ENCODE assay signal across 15 cellular contexts in genomic region chr13:22589880-22590279, GRCh38.
A peak's percentile ranks its signal among the peaks of the same experiment; 100 is the strongest.
DNase-seq lines count a peak whose midpoint lies in the region; ATAC-seq and TF ChIP-seq lines count a peak whose summit lies in the region.
"Had no signal": no experiment of that assay in that cellular context is flagged by ENCODE, and none has a peak within 500 bp of the region (broad histone marks: within the 10 kb centered on the region; RNA-seq: fewer than 3 reads in every experiment).

No MANE protein-coding gene starts in this region.

- no peak for ATAC-seq in heart right ventricle
- no peak for ATAC-seq in GM18520 (IDR thresholded peaks at IDR 0.05; ENCODE audit: unreplicated experiment)
- ATAC-seq: CD8-positive, alpha-beta T cell; HepG2 had no signal

- no peak for TF ChIP-seq CTCF in cardiac muscle cell (IDR thresholded peaks at IDR 0.05; ENCODE audit: low read depth, low read length)
- no peak for TF ChIP-seq CTCF in heart right ventricle (IDR thresholded peaks at IDR 0.05)

- H3K9me3 ChIP-seq in cardiac muscle cell (ENCODE audit: low read depth) = no peaks in the 10 kb centered on the region
- H3K9me3 ChIP-seq in heart right ventricle = peaks cover 0 to 13% (median 2%) of the 10 kb centered on the region in 11 donors

- no peaks in the 10 kb centered on the region for H3K27me3 ChIP-seq in cardiac muscle cell
- H3K27me3 ChIP-seq in heart right ventricle = no peaks in the 10 kb centered on the region
- H3K27me3 ChIP-seq: BLaER1 treated with 17β-estradiol and CSF1 and Interleukin-3, amounts not matched to agents 10 nM and 100 nM had no signal

- H3K36me3 ChIP-seq in cardiac muscle cell = no peaks in the 10 kb centered on the region
- no peaks in the 10 kb centered on the region for H3K36me3 ChIP-seq in heart right ventricle
- H3K36me3 ChIP-seq: BLaER1 treated with 17β-estradiol and CSF1 and Interleukin-3, amounts not matched to agents 10 nM and 100 nM had no signal

- intact Hi-C loops in heart right ventricle (cut with DNase I) = no loop called here

- DNase-seq in cardiac muscle cell (ENCODE audit: low read depth in 1 of 2, low spot score in 1 of 2) = peak in 1 of 2 donors; percentile 6
- DNase-seq in heart right ventricle = no peak
- peak; percentile 91 for DNase-seq in SK-N-DZ (ENCODE audit: low spot score)
- peak; percentile 22 to 72 for DNase-seq in erythroblast (lab: John Stamatoyannopoulos, UW)
- DNase-seq in anterior cingulate cortex (lab: John Stamatoyannopoulos, UW) = no peak
- no peak for DNase-seq in activated CD4-positive, alpha-beta T cell treated with anti-CD3 and anti-CD28 coated beads, Interleukin-2, amount 50 U/mL, for 1 hour
- DNase-seq: CD8-positive, alpha-beta T cell; COR-L47; DMS 273 treated with DMSO at 0.1 percent for 48 hours; DMS53; GF-D8; H9 had no signal

- H3K27ac ChIP-seq in cardiac muscle cell = peak overlapping the region; percentile 73
- H3K27ac ChIP-seq in heart right ventricle = no peak overlapping the region
- H3K27ac ChIP-seq: BLaER1 treated with 17β-estradiol and CSF1 and Interleukin-3, amounts not matched to agents 10 nM and 100 nM had no signal

- 34 to 35% methylated on average over 4 of the region's 4 CpGs for WGBS in heart right ventricle, 2 donors

- H3K4me1 ChIP-seq in cardiac muscle cell (ENCODE audit: low read depth) = peaks cover 19% of the 10 kb centered on the region
- no peaks in the 10 kb centered on the region for H3K4me1 ChIP-seq in heart right ventricle

- H3K4me3 ChIP-seq in cardiac muscle cell (no peak overlapping the region), heart right ventricle (no peak overlapping the region)
- H3K4me3 ChIP-seq: BLaER1 treated with 17β-estradiol and CSF1 and Interleukin-3, amounts not matched to agents 10 nM and 100 nM had no signal

- no peak for TF ChIP-seq POLR2A in erythroblast (IDR thresholded peaks at IDR 0.05; ENCODE audit: low read length)

Comparison
In these comparisons a context has a peak if more than half of its experiments do, and no peak if none do; other contexts are left out.
1. DNase-seq: peak in SK-N-DZ (single experiment) and erythroblast (2 of 2); none in heart right ventricle (0 of 2), anterior cingulate cortex (0 of 58) and activated CD4-positive, alpha-beta T cell treated with anti-CD3 and anti-CD28 coated beads, Interleukin-2, amount 50 U/mL, for 1 hour (single experiment).